Comparison of ENCODE assay signal across 9 cellular contexts in the genomic region with DNA sequence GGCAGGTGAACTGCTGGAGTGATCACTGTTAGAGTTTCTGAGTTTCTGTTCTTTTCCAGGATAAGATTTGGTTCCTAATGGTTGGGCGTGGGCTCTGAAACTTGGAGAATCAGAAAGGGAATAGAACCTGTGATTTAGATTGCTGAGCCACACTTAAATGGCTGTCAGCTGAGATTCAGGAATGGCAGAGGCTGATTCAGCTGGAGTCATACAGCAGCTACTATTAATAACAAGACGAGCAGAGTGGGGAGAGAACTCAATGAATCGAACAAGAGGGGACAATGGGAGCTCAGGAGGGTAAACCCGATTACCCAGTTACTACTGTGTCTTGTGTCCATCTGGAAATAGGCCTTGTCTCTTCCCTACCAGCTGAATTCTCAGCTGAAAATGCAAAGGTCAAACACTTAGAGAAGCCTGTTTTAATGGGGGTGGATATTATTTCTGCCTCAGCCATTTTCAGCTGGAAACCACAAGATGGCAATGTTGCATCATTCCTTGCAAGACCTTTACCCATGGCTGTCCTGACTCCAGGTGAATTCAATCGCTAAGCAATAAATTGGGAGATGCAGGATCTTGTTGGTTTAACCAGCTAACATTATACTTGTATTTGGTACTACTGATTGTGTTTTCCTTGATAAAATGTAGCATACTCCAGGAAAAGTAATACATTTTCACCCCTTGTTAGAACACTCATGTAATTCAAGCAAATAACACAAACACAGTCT.
DNase-seq lines count a peak whose midpoint lies in the region; ATAC-seq and TF ChIP-seq lines count a peak whose summit lies in the region.
"Had no signal": no experiment of that assay in that cellular context is flagged by ENCODE, and none has a peak within 500 bp of the region (broad histone marks: within the 10 kb centered on the region; RNA-seq: fewer than 3 reads in every experiment).

No MANE protein-coding gene starts in this region.

- no peaks in the 10 kb centered on the region for H3K9me3 Mint-ChIP-seq in brain

- TF ChIP-seq CTCF in brain (conservative IDR thresholded peaks at IDR 0.05) = peak; percentile 93 to 96

- H3K4me1 Mint-ChIP-seq in brain = peaks cover 30% of the 10 kb centered on the region

- no peaks in the 10 kb centered on the region for H3K36me3 Mint-ChIP-seq in brain
- H3K36me3 Mint-ChIP-seq: activated naive CD8-positive, alpha-beta T cell had no signal

- H3K27me3 Mint-ChIP-seq in brain = peaks cover 3% of the 10 kb centered on the region

- DNase-seq in ELF-1 (ENCODE audit: low read depth, low spot score) = peak; percentile 48
- peak; percentile 51 for DNase-seq in NCI-H526 treated with DMSO at 0.1 percent for 48 hours (lab: John Stamatoyannopoulos, UW)
- DNase-seq in iPS-NIHi11 (ENCODE audit: low spot score) = peak; percentile 82
- peak; percentile 84 for DNase-seq in superior temporal gyrus (ENCODE audit: extremely low spot score)
- DNase-seq in activated CD4-positive, CD25-positive, alpha-beta regulatory T cell treated with anti-CD3 and anti-CD28 coated beads, Interleukin-2, amount 50 U/mL, for 72 hours = no peak

- ATAC-seq in GM21381 (IDR thresholded peaks at IDR 0.05; ENCODE audit: unreplicated experiment) (peak; percentile 76), HG03558 (IDR thresholded peaks at IDR 0.05; ENCODE audit: extremely low read depth, unreplicated experiment) (peak; percentile 47)

- H3K4me3 Mint-ChIP-seq in brain = no peak overlapping the region
- H3K4me3 Mint-ChIP-seq: activated naive CD8-positive, alpha-beta T cell had no signal

- H3K27ac Mint-ChIP-seq in brain = peak overlapping the region in 3 of 5 experiments; percentile 40 to 62 (median 46)
- H3K27ac Mint-ChIP-seq: activated naive CD8-positive, alpha-beta T cell had no signal
